ENCODE assay signal across 1 cellular context in the genomic region with DNA sequence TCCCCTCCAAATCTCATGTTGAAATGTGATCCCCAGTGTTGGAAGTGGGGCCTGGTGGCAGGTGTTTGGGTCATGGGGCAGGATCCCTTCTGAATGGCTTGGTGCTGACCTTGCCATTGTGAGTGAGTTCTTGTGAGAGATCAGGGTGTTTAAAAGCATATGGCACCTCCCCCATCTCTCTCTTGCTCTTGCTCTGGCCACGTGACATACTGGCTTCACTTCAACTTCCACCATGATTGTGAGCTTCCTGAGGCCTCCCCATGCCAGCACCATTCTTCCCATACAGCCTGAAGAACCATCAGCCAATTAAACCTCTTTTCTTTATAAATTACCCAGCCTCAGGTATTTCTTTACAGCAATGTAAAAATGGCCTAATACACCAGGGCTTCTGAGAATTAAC.
TF ChIP-seq lines count a peak whose summit lies in the region.

No MANE protein-coding gene starts in this region.

TF ChIP-seq in WTC11, 78 proteins besides CTCF, POLR2A, EP300 and RAD21:
- no peak for TF ChIP-seq ATF1 (CRISPR knock-in tag; IDR thresholded peaks at IDR 0.05)
- TF ChIP-seq, protein P1, sequence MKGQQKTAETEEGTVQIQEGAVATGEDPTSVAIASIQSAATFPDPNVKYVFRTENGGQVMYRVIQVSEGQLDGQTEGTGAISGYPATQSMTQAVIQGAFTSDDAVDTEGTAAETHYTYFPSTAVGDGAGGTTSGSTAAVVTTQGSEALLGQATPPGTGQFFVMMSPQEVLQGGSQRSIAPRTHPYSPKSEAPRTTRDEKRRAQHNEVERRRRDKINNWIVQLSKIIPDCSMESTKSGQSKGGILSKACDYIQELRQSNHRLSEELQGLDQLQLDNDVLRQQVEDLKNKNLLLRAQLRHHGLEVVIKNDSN (CRISPR knock-in tag; IDR thresholded peaks at IDR 0.05) = peak; percentile 54; the same call in 1 of the 2 replicates
- TF ChIP-seq, protein P2, sequence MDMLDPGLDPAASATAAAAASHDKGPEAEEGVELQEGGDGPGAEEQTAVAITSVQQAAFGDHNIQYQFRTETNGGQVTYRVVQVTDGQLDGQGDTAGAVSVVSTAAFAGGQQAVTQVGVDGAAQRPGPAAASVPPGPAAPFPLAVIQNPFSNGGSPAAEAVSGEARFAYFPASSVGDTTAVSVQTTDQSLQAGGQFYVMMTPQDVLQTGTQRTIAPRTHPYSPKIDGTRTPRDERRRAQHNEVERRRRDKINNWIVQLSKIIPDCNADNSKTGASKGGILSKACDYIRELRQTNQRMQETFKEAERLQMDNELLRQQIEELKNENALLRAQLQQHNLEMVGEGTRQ (CRISPR knock-in tag; IDR thresholded peaks at IDR 0.05) = peak; percentile 60
- TF ChIP-seq ETV6 (CRISPR knock-in tag; IDR thresholded peaks at IDR 0.05) = no peak
TF ChIP-seq in WTC11: peak in this region for 2.
